ENCODE assay signal across 7 cellular contexts in the genomic region with DNA sequence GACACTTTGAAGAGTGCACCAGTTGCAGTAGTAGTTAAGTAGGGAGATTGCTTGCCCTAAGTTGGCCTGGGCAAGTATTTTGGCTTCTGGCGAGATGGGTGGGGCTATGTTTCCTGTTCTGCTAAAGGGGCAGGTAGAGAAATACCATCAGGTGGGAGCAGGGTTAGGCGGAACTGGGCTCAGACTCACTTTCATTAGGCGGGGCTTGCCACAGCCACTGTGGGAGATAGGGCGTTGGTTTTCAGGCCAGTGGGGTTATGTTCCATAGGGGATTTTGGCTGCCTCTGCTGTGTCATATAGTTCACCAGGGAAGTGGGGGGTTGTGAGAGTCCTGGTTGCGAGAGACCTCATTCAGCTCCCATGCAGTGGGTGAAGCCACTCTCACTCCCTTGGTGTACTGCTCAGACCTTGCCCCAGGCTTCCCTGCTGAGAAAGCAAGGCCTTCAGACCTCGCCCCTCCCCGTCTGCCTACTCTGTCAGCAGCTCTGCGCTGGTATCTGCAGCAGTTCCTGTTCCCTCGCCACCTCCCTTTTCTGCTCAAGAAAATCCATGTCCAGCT.
A peak's percentile ranks its signal among the peaks of the same experiment; 100 is the strongest.
DNase-seq lines count a peak whose midpoint lies in the region; ATAC-seq and TF ChIP-seq lines count a peak whose summit lies in the region.

No MANE protein-coding gene starts in this region.

- peak; percentile 35 for DNase-seq in GM20000 (ENCODE audit: low spot score)
- DNase-seq in activated T-cell treated with anti-CD3 and anti-CD28 coated beads for 1 hour (ENCODE audit: low read depth) = peak; percentile 11
- peak; percentile 33 for DNase-seq in iPS-NIHi11 (ENCODE audit: low spot score)
- DNase-seq in stimulated activated CD8-positive, alpha-beta memory T cell treated with anti-CD3 and anti-CD28 coated beads, Interleukin-7, amount 100 ng/mL, for 1 hour (ENCODE audit: low read depth in 2 of 2) = peak; percentile 2 to 6
- no peak for DNase-seq in HuH-7.5 (ENCODE audit: low spot score)
- DNase-seq in NOMO-1 treated with DMSO at 0.1 percent for 48 hours (lab: John Stamatoyannopoulos, UW; ENCODE audit: unreplicated experiment) = no peak

- no peak for TF ChIP-seq CTCF in GM20000 (IDR thresholded peaks at IDR 0.05; ENCODE audit: extremely low read depth, missing control alignments)

- ATAC-seq in HG03354 (IDR thresholded peaks at IDR 0.05; ENCODE audit: poor library complexity, severe bottlenecking, unreplicated experiment) = peak; percentile 74

Comparison
In these comparisons a context has a peak if more than half of its experiments do, and no peak if none do; other contexts are left out.
1. DNase-seq: peak in GM20000 (single experiment), activated T-cell treated with anti-CD3 and anti-CD28 coated beads for 1 hour (single experiment), iPS-NIHi11 (single experiment) and stimulated activated CD8-positive, alpha-beta memory T cell treated with anti-CD3 and anti-CD28 coated beads, Interleukin-7, amount 100 ng/mL, for 1 hour (2 of 2); none in HuH-7.5 (single experiment) and NOMO-1 treated with DMSO at 0.1 percent for 48 hours (single experiment).